8 cellular contexts compared by ENCODE assay signal in genomic region chr6:73134588-73134987, GRCh38.
DNase-seq lines count a peak whose midpoint lies in the region; ATAC-seq, FAIRE-seq and TF ChIP-seq lines count a peak whose summit lies in the region.

No MANE protein-coding gene starts in this region.

- no peaks in the 10 kb centered on the region for H3K36me3 Mint-ChIP-seq in activated CD4-positive, alpha-beta T cell treated with anti-CD3 and anti-CD28 coated beads, Interleukin-2, amount 10 ng/mL, durations not matched to agents 7 days and 5 days (ENCODE audit: low read depth)
- H3K36me3 Mint-ChIP-seq in glutamatergic neuron (ENCODE audit: unreplicated experiment), result no peaks in the 10 kb centered on the region

- H3K36me3 ChIP-seq in ovary, result no peaks in the 10 kb centered on the region

- H3K4me3 Mint-ChIP-seq in activated CD4-positive, alpha-beta T cell treated with anti-CD3 and anti-CD28 coated beads, Interleukin-2, amount 10 ng/mL, durations not matched to agents 7 days and 5 days, result no peak overlapping the region
- H3K4me3 Mint-ChIP-seq in glutamatergic neuron (ENCODE audit: unreplicated experiment), result no peak overlapping the region

- H3K9me3 Mint-ChIP-seq in activated CD4-positive, alpha-beta T cell treated with anti-CD3 and anti-CD28 coated beads, Interleukin-2, amount 10 ng/mL, durations not matched to agents 7 days and 5 days, result no peaks in the 10 kb centered on the region
- no peaks in the 10 kb centered on the region for H3K9me3 Mint-ChIP-seq in glutamatergic neuron (ENCODE audit: unreplicated experiment)

- H3K27ac Mint-ChIP-seq in activated CD4-positive, alpha-beta T cell treated with anti-CD3 and anti-CD28 coated beads, Interleukin-2, amount 10 ng/mL, durations not matched to agents 7 days and 5 days, result no peak overlapping the region
- H3K27ac Mint-ChIP-seq in glutamatergic neuron (ENCODE audit: unreplicated experiment), result no peak overlapping the region

- no peak overlapping the region for H3K4me3 ChIP-seq in ovary

- H3K27ac ChIP-seq in ovary, result no peak overlapping the region

- intact Hi-C loops in ovary (cut with DNase I), result no loop called here

- TF ChIP-seq CTCF in glutamatergic neuron (IDR thresholded peaks at IDR 0.05; ENCODE audit: partially characterized antibody, unreplicated experiment) (peak; percentile 62), ovary (IDR thresholded peaks at IDR 0.05) (no peak)

- POLR2A ChIA-PET in activated CD4-positive, alpha-beta T cell treated with anti-CD3 and anti-CD28 coated beads, Interleukin-2, amount 10 ng/mL, durations not matched to agents 7 days and 5 days (lab: Charles Lee), result no interaction called here

- peaks cover 4% of the 10 kb centered on the region for H3K27me3 Mint-ChIP-seq in activated CD4-positive, alpha-beta T cell treated with anti-CD3 and anti-CD28 coated beads, Interleukin-2, amount 10 ng/mL, durations not matched to agents 7 days and 5 days
- H3K27me3 Mint-ChIP-seq in glutamatergic neuron (ENCODE audit: unreplicated experiment), result peaks cover 1% of the 10 kb centered on the region

- no peak for TF ChIP-seq POLR2A in ovary (IDR thresholded peaks at IDR 0.05)

- WGBS in ovary, 3 donors, result 56 to 70% (median 59%) methylated on average over 11 of the region's 11 CpGs

- ATAC-seq in GM18520 (IDR thresholded peaks at IDR 0.05; ENCODE audit: unreplicated experiment), result no peak

- H3K27me3 ChIP-seq in ovary, result no peaks in the 10 kb centered on the region

- no peaks in the 10 kb centered on the region for H3K9me3 ChIP-seq in ovary

- DNase-seq in activated CD4-positive, alpha-beta T cell treated with anti-CD3 and anti-CD28 coated beads, Interleukin-2, amount 10 ng/mL, durations not matched to agents 7 days and 5 days, result peak; percentile 12
- DNase-seq in activated CD4-positive, alpha-beta T cell treated with anti-CD3 and anti-CD28 coated beads, Interleukin-2, amount 50 U/mL, for 1 hour, result no peak
- DNase-seq in RCC 7860 (ENCODE audit: low spot score) (peak; percentile 11), glutamatergic neuron (peak; percentile 73), ovary (no peak), COR-L47 (lab: John Stamatoyannopoulos, UW) (no peak)
- peak; percentile 64 for DNase-seq in stimulated activated CD8-positive, alpha-beta memory T cell treated with anti-CD3 and anti-CD28 coated beads, Interleukin-4, amount 100 ng/mL, for 48 hours

- H3K4me1 Mint-ChIP-seq in activated CD4-positive, alpha-beta T cell treated with anti-CD3 and anti-CD28 coated beads, Interleukin-2, amount 10 ng/mL, durations not matched to agents 7 days and 5 days, result peaks cover 6% of the 10 kb centered on the region
- peaks cover 2% of the 10 kb centered on the region for H3K4me1 Mint-ChIP-seq in glutamatergic neuron (ENCODE audit: low read depth, unreplicated experiment)

- H3K4me1 ChIP-seq in ovary (ENCODE audit: insufficient read depth), result no peaks in the 10 kb centered on the region

- no peak for FAIRE-seq in RCC 7860 (lab: Jason Lieb, UNC)

- TF ChIP-seq EP300 in ovary (IDR thresholded peaks at IDR 0.05), result no peak

- CTCF ChIA-PET in activated CD4-positive, alpha-beta T cell treated with anti-CD3 and anti-CD28 coated beads, Interleukin-2, amount 10 ng/mL, durations not matched to agents 7 days and 5 days (lab: Charles Lee), result interaction anchor here (0.6 kb wide), 1 partner anchor 518 kb away, joined by 3 read pairs; no protein-coding TSS in a partner anchor

Comparison
In these comparisons a context has a peak if more than half of its experiments do, and no peak if none do; other contexts are left out.
1. DNase-seq: peak in activated CD4-positive, alpha-beta T cell treated with anti-CD3 and anti-CD28 coated beads, Interleukin-2, amount 10 ng/mL, durations not matched to agents 7 days and 5 days (single experiment), RCC 7860 (single experiment), glutamatergic neuron (single experiment) and stimulated activated CD8-positive, alpha-beta memory T cell treated with anti-CD3 and anti-CD28 coated beads, Interleukin-4, amount 100 ng/mL, for 48 hours (single experiment); none in activated CD4-positive, alpha-beta T cell treated with anti-CD3 and anti-CD28 coated beads, Interleukin-2, amount 50 U/mL, for 1 hour (single experiment), ovary (0 of 5) and COR-L47 (single experiment).